1 cellular context compared by ENCODE assay signal in the genomic region with DNA sequence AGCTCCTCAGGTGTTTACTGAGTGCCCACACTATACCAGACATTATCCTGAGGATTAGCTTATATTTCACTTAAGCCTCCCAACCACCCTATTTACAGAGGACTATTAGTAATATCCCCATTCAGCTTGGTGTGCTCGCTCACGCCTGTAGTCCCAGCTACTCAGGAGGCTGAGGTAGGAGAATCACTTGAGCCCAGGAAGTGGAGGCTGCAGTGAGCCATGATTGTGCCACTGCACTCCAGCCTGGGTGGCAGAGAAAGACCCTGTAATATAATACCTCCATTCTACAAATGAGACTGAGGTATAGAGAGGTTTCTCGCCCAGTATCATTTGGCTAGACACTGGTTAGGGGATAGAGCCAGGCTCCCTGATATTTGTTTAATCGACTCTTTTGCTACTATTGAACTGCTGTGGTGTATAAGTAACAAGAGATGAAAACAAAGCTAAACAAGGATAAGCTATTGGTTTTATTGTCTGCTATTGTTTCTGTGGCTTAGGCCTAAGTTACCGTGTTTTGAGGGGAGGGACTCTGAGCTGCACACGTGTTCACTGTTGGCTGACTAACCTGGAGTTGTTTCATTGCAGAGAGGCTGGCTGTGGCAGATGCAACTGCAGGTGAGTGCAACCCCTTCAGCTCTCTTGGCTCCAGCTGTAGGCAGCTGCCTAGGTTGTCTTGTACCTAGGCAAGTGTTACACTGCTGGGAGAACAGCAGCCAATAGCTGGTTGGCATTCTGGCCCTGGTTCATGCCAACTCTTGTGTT.
TF ChIP-seq lines count a peak whose summit lies in the region.

No MANE protein-coding gene starts in this region.

TF ChIP-seq in PFSK-1, 5 proteins besides CTCF, POLR2A, EP300 and RAD21 (continued from another document):
- no peak for TF ChIP-seq REST (IDR thresholded peaks at IDR 0.05; ENCODE audit: insufficient read depth in 1 of 2, low read depth in 2 of 2, low read length in 2 of 2)
- no peak for TF ChIP-seq TAF1 (IDR thresholded peaks at IDR 0.05; ENCODE audit: borderline replicate concordance, insufficient read depth, low read length)
- TF ChIP-seq FOXP2 (optimal IDR thresholded peaks at IDR 0.05; ENCODE audit: borderline replicate concordance, extremely low read depth, extremely low read length, insufficient read depth): no peak
